Comparison of ENCODE assay signal across 20 cellular contexts in genomic region chr20:47248448-47248966, GRCh38.
"Had no signal": no experiment of that assay in that cellular context is flagged by ENCODE, and none has a peak within 500 bp of the region (broad histone marks: within the 10 kb centered on the region; RNA-seq: fewer than 3 reads in every experiment).

No MANE protein-coding gene starts in this region.

- ATAC-seq: activated T-cell treated with anti-CD3 and anti-CD28 coated beads, Interleukin-2, amount 50 U/mL, for 72 hours; gastrocnemius medialis; heart left ventricle; natural killer cell; T-cell had no signal

- H3K27me3 ChIP-seq: adrenal gland, cardiac muscle cell, gastrocnemius medialis, heart left ventricle, right atrium auricular region, stomach, testis, upper lobe of left lung had no signal

- H3K9me3 Mint-ChIP-seq: activated T-cell treated with anti-CD3 and anti-CD28 coated beads, Interleukin-2, amount 50 U/mL, for 72 hours; immature natural killer cell; natural killer cell; T-cell had no signal

- H3K4me3 ChIP-seq: adrenal gland, cardiac muscle cell, gastrocnemius medialis, heart left ventricle, right atrium auricular region, skin epidermis, stomach, testis, upper lobe of left lung had no signal

- H3K27ac Mint-ChIP-seq: activated T-cell treated with anti-CD3 and anti-CD28 coated beads, Interleukin-2, amount 50 U/mL, for 72 hours had no signal

- H3K4me2 ChIP-seq: SK-N-SH had no signal

- H3K4me1 ChIP-seq: upper lobe of left lung had no signal

- H3K9ac ChIP-seq: SK-N-SH had no signal

- DNase-seq: activated naive CD4-positive, alpha-beta T cell treated with Interleukin-2 at 50 U/mL for 16 hours; activated T-cell treated with anti-CD3 and anti-CD28 coated beads, Interleukin-2, amount 50 U/mL, for 72 hours; adrenal gland; gastrocnemius medialis; heart left ventricle; immature natural killer cell; mesendoderm; natural killer cell; nucleus accumbens; SK-N-SH; stimulated activated CD4-positive, alpha-beta T cell treated with anti-CD3 and anti-CD28 coated beads, Interleukin-15, amount 100 ng/mL, for 24 hours; stimulated activated CD4-positive, alpha-beta T cell treated with anti-CD3 and anti-CD28 coated beads, Interleukin-4, amount 100 ng/mL, for 24 hours; stomach; T-cell; testis; upper lobe of left lung had no signal

- H3K27me3 Mint-ChIP-seq: progenitor cell of endocrine pancreas, T-cell had no signal

- H3K27ac ChIP-seq: adrenal gland, cardiac muscle cell, gastrocnemius medialis, heart left ventricle, right atrium auricular region, skin epidermis, stomach, testis, upper lobe of left lung had no signal

- H3K9me3 ChIP-seq: adrenal gland, gastrocnemius medialis, heart left ventricle, right atrium auricular region, SK-N-SH, stomach, testis, upper lobe of left lung had no signal

- H3K4me3 Mint-ChIP-seq: activated T-cell treated with anti-CD3 and anti-CD28 coated beads, Interleukin-2, amount 50 U/mL, for 72 hours; immature natural killer cell; natural killer cell; T-cell had no signal
